8 cellular contexts compared by ENCODE assay signal in genomic region chr10:6239213-6239991, GRCh38. TPM values are rescaled to one million over a fixed set of nuclear protein-coding genes. Genes with fewer than 3 reads are reported as not detected.
DNase-seq lines count a peak whose midpoint lies in the region; ATAC-seq and TF ChIP-seq lines count a peak whose summit lies in the region.

No MANE protein-coding gene starts in this region.

- H3K27me3 Mint-ChIP-seq in naive thymus-derived CD8-positive, alpha-beta T cell: no peaks in the 10 kb centered on the region
- no peaks in the 10 kb centered on the region for H3K27me3 Mint-ChIP-seq in WTC11 (ENCODE audit: low read depth)

- no peak overlapping the region for H3K4me3 Mint-ChIP-seq in naive thymus-derived CD8-positive, alpha-beta T cell
- H3K4me3 Mint-ChIP-seq in WTC11: no peak overlapping the region

- POLR2A ChIA-PET in naive thymus-derived CD8-positive, alpha-beta T cell (lab: Charles Lee): no interaction called here
- POLR2A ChIA-PET in WTC11 (lab: Charles Lee): no interaction called here

- H3K4me1 Mint-ChIP-seq in naive thymus-derived CD8-positive, alpha-beta T cell: peaks cover 0 to 20% (median 8%) of the 10 kb centered on the region in 4 donors
- no peaks in the 10 kb centered on the region for H3K4me1 Mint-ChIP-seq in WTC11

- CTCF ChIA-PET in WTC11 (lab: Charles Lee): no interaction called here

- H3K9me3 ChIP-seq in thoracic aorta: no peaks in the 10 kb centered on the region

- H3K4me3 ChIP-seq in choroid plexus epithelial cell (ENCODE audit: low read depth, low read length): no peak overlapping the region
- H3K4me3 ChIP-seq in thoracic aorta: no peak overlapping the region

- peak; percentile 40 to 66 for ATAC-seq in naive thymus-derived CD8-positive, alpha-beta T cell
- ATAC-seq in thoracic aorta (ENCODE audit: insufficient number of reproducible peaks, low FRiP score, low read depth) (peak; percentile 60), WTC11 (no peak)

- peak overlapping the region in 6 of 10 donors; percentile 14 to 68 (median 40) for H3K27ac Mint-ChIP-seq in naive thymus-derived CD8-positive, alpha-beta T cell
- no peak overlapping the region for H3K27ac Mint-ChIP-seq in WTC11

- H3K27ac ChIP-seq in thoracic aorta: peak overlapping the region; percentile 35 to 57

- DNase-seq in CD1c-positive myeloid dendritic cell (ENCODE audit: extremely low spot score) (peak; percentile 8), KG1 (lab: John Stamatoyannopoulos, UW) (peak; percentile 43), choroid plexus epithelial cell (ENCODE audit: low read depth) (peak; percentile 97), thoracic aorta (ENCODE audit: low spot score) (peak; percentile 57), NCI-H510A treated with DMSO at 0.1 percent for 48 hours (lab: John Stamatoyannopoulos, UW) (no peak), WTC11 (ENCODE audit: low spot score) (no peak)
- peak; percentile 74 to 77 for DNase-seq in activated CD4-positive, alpha-beta T cell treated with anti-CD3 and anti-CD28 coated beads for 4 hours
- peak in 1 of 10 donors; percentile 42 for DNase-seq in naive thymus-derived CD8-positive, alpha-beta T cell

- peaks cover 0 to 10% of the 10 kb centered on the region in 2 donors for H3K4me1 ChIP-seq in thoracic aorta (ENCODE audit: control insufficient read depth in 1 of 2, low read depth in 2 of 2)

- H3K27me3 ChIP-seq in thoracic aorta (replicated peaks; ENCODE audit: insufficient read depth): no peaks in the 10 kb centered on the region

- H3K9me3 Mint-ChIP-seq in naive thymus-derived CD8-positive, alpha-beta T cell: peaks cover 0 to 3% (median 0%) of the 10 kb centered on the region in 9 donors
- H3K9me3 Mint-ChIP-seq in WTC11: peaks cover 8% of the 10 kb centered on the region

- H3K36me3 Mint-ChIP-seq in naive thymus-derived CD8-positive, alpha-beta T cell: peaks cover 3 to 29% (median 20%) of the 10 kb centered on the region in 3 donors
- peaks cover 28% of the 10 kb centered on the region for H3K36me3 Mint-ChIP-seq in WTC11

- H3K36me3 ChIP-seq in thoracic aorta: peaks cover 18% of the 10 kb centered on the region

- TF ChIP-seq CTCF in choroid plexus epithelial cell (conservative IDR thresholded peaks at IDR 0.05; ENCODE audit: low read depth, low read length) (no peak), thoracic aorta (IDR thresholded peaks at IDR 0.05) (no peak), WTC11 (IDR thresholded peaks at IDR 0.05) (no peak)

TF ChIP-seq in WTC11, 78 proteins besides CTCF, POLR2A, EP300 and RAD21:
- no peak for TF ChIP-seq NR2C2 (CRISPR knock-in tag; IDR thresholded peaks at IDR 0.05)
- no peak for TF ChIP-seq ZNF232 (CRISPR knock-in tag; IDR thresholded peaks at IDR 0.05)
- TF ChIP-seq IRF2 (CRISPR knock-in tag; IDR thresholded peaks at IDR 0.05; ENCODE audit: borderline replicate concordance, low read depth): no peak
- TF ChIP-seq, protein P1, sequence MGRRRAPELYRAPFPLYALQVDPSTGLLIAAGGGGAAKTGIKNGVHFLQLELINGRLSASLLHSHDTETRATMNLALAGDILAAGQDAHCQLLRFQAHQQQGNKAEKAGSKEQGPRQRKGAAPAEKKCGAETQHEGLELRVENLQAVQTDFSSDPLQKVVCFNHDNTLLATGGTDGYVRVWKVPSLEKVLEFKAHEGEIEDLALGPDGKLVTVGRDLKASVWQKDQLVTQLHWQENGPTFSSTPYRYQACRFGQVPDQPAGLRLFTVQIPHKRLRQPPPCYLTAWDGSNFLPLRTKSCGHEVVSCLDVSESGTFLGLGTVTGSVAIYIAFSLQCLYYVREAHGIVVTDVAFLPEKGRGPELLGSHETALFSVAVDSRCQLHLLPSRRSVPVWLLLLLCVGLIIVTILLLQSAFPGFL (CRISPR knock-in tag; IDR thresholded peaks at IDR 0.05; ENCODE audit: borderline replicate concordance): no peak
- TF ChIP-seq, protein P2, sequence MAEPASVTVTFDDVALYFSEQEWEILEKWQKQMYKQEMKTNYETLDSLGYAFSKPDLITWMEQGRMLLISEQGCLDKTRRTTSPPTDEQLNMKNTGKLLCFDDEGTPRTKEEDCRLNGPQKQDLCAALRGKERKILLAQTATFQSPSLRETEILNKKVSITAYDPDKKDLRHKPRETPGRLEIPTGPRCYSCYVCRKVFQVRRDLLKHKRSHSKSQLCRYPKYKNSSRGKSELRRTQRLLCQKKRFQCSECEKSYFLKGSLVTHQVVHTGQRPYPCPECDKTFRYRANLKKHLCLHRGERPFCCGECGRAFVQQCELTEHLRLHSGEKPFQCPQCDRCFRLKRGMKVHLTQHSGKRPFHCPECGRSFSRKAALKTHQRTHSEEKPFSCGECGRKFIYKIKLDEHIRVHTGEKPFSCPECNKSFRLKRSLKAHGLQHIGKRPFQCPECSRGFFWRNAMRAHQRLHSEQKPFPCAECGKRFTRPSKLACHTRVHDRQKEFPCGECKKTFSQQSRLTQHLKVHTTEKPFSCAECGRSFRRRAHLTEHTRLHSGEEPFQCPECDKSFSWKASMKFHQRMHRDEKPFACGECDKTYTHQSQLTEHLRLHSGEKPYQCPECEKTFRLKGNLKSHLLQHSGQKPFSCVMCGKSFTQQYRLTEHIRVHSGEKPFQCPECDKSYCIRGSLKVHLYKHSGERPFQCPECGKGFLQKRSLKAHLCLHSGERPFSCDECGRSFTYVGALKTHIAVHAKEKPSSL (CRISPR knock-in tag; conservative IDR thresholded peaks at IDR 0.05): no peak
- TF ChIP-seq SP1 (CRISPR knock-in tag; conservative IDR thresholded peaks at IDR 0.05): no peak
- no peak for TF ChIP-seq HMGXB4 (CRISPR knock-in tag; IDR thresholded peaks at IDR 0.05)
- no peak for TF ChIP-seq PRRX2 (CRISPR knock-in tag; IDR thresholded peaks at IDR 0.05)
- no peak for TF ChIP-seq ZNF121 (CRISPR knock-in tag; IDR thresholded peaks at IDR 0.05)
- TF ChIP-seq, protein P3, sequence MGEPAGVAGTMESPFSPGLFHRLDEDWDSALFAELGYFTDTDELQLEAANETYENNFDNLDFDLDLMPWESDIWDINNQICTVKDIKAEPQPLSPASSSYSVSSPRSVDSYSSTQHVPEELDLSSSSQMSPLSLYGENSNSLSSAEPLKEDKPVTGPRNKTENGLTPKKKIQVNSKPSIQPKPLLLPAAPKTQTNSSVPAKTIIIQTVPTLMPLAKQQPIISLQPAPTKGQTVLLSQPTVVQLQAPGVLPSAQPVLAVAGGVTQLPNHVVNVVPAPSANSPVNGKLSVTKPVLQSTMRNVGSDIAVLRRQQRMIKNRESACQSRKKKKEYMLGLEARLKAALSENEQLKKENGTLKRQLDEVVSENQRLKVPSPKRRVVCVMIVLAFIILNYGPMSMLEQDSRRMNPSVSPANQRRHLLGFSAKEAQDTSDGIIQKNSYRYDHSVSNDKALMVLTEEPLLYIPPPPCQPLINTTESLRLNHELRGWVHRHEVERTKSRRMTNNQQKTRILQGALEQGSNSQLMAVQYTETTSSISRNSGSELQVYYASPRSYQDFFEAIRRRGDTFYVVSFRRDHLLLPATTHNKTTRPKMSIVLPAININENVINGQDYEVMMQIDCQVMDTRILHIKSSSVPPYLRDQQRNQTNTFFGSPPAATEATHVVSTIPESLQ (CRISPR knock-in tag; IDR thresholded peaks at IDR 0.05): no peak
- TF ChIP-seq TEAD4 (CRISPR knock-in tag; IDR thresholded peaks at IDR 0.05): no peak
- TF ChIP-seq, protein P4, sequence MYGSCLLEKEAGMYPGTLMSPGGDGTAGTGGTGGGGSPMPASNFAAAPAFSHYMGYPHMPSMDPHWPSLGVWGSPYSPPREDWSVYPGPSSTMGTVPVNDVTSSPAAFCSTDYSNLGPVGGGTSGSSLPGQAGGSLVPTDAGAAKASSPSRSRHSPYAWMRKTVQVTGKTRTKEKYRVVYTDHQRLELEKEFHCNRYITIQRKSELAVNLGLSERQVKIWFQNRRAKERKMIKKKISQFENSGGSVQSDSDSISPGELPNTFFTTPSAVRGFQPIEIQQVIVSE (CRISPR knock-in tag; IDR thresholded peaks at IDR 0.05; ENCODE audit: borderline replicate concordance): no peak
- TF ChIP-seq FOXJ3 (CRISPR knock-in tag; IDR thresholded peaks at IDR 0.05; ENCODE audit: borderline replicate concordance): no peak
- no peak for TF ChIP-seq MXD4 (CRISPR knock-in tag; IDR thresholded peaks at IDR 0.05; ENCODE audit: borderline replicate concordance)
- no peak for TF ChIP-seq JAZF1 (CRISPR knock-in tag; IDR thresholded peaks at IDR 0.05)
- TF ChIP-seq SMAD3 (CRISPR knock-in tag; IDR thresholded peaks at IDR 0.05; ENCODE audit: borderline replicate concordance): no peak
- no peak for TF ChIP-seq MYBL2 (CRISPR knock-in tag; IDR thresholded peaks at IDR 0.05)
- no peak for TF ChIP-seq SMAD4 (CRISPR knock-in tag; IDR thresholded peaks at IDR 0.05)
- TF ChIP-seq ZNF416 (CRISPR knock-in tag; IDR thresholded peaks at IDR 0.05): no peak

RNA-seq across cellular contexts. Expression of gene PFKFB3, which starts 36.7 kb away (rescaled TPM):
- 10 to 100 TPM; 75.0 to 79.4 TPM for total RNA-seq in naive thymus-derived CD8-positive, alpha-beta T cell
- polyA plus RNA-seq in naive thymus-derived CD8-positive, alpha-beta T cell: 1 to 10 TPM; 1.6 to 7.1 (median 4.8) TPM
- total RNA-seq in thoracic aorta (100 to 1,000 TPM; 151 to 311 TPM), WTC11 (2021) (30.6 to 42.5 TPM (median 40.7 TPM) in 3 replicates)

Comparison
In these comparisons a context has a peak if more than half of its experiments do, and no peak if none do; other contexts are left out.
1. DNase-seq: peak in CD1c-positive myeloid dendritic cell (single experiment), KG1 (single experiment), activated CD4-positive, alpha-beta T cell treated with anti-CD3 and anti-CD28 coated beads for 4 hours (2 of 2), choroid plexus epithelial cell (single experiment) and thoracic aorta (single experiment); none in NCI-H510A treated with DMSO at 0.1 percent for 48 hours (single experiment) and WTC11 (single experiment).